17 cellular contexts compared by ENCODE assay signal in genomic region chr2:138244400-138245001, GRCh38.
DNase-seq lines count a peak whose midpoint lies in the region; ATAC-seq and TF ChIP-seq lines count a peak whose summit lies in the region.
"Had no signal": no experiment of that assay in that cellular context is flagged by ENCODE, and none has a peak within 500 bp of the region (broad histone marks: within the 10 kb centered on the region; RNA-seq: fewer than 3 reads in every experiment).

No MANE protein-coding gene starts in this region.

- no peaks in the 10 kb centered on the region for H3K79me1 ChIP-seq in trophoblast cell (ENCODE audit: low read length)

- H3K23ac ChIP-seq in trophoblast cell (ENCODE audit: low read length): no peak overlapping the region

- peak overlapping the region; percentile 50 for H3K27ac ChIP-seq in colonic mucosa
- no peak overlapping the region for H3K27ac ChIP-seq in trophoblast cell (ENCODE audit: low read depth, low read length)
- H3K27ac ChIP-seq in vagina: no peak overlapping the region
- H3K27ac ChIP-seq: BLaER1, heart left ventricle had no signal

- WGBS in trophoblast cell (ENCODE audit: extremely low coverage, insufficient coverage, insufficient read length): no CpG with 5 or more reads among the region's 1 CpG

- H4K8ac ChIP-seq in trophoblast cell (ENCODE audit: low read depth, low read length): no peak overlapping the region

- H2BK5ac ChIP-seq in trophoblast cell (ENCODE audit: low read depth, low read length, poor library complexity): no peak overlapping the region

- H2AK5ac ChIP-seq in trophoblast cell (ENCODE audit: low read length): no peak overlapping the region

- H4K12ac ChIP-seq in trophoblast cell (ENCODE audit: low read depth, low read length): no peak overlapping the region

- H3K9me3 ChIP-seq in colonic mucosa (no peaks in the 10 kb centered on the region), trophoblast cell (ENCODE audit: insufficient read depth, low read depth, low read length) (no peaks in the 10 kb centered on the region), vagina (no peaks in the 10 kb centered on the region)
- H3K9me3 ChIP-seq: BLaER1, heart left ventricle had no signal

- ATAC-seq in GM21717 (IDR thresholded peaks at IDR 0.05; ENCODE audit: unreplicated experiment): no peak
- ATAC-seq: GM12878, heart left ventricle, WTC11 had no signal

- no peaks in the 10 kb centered on the region for H3K27me3 ChIP-seq in colonic mucosa
- H3K27me3 ChIP-seq in trophoblast cell (ENCODE audit: insufficient read depth, low read length): no peaks in the 10 kb centered on the region
- H3K27me3 ChIP-seq in vagina: no peaks in the 10 kb centered on the region
- H3K27me3 ChIP-seq: BLaER1, heart left ventricle had no signal

- peak overlapping the region; percentile 57 for H4K91ac ChIP-seq in trophoblast cell (ENCODE audit: low read depth, low read length)

- no peak overlapping the region for H3K4ac ChIP-seq in trophoblast cell (ENCODE audit: low read depth, low read length)

- H3K9ac ChIP-seq in colonic mucosa (ENCODE audit: low read depth in 2 of 2, low read length in 2 of 2) (no peak overlapping the region), trophoblast cell (ENCODE audit: low read length) (no peak overlapping the region)
- H3K9ac ChIP-seq: BLaER1 had no signal

- no peaks in the 10 kb centered on the region for H3K4me1 ChIP-seq in colonic mucosa
- H3K4me1 ChIP-seq in trophoblast cell (ENCODE audit: control insufficient read depth in 1 of 2, insufficient read depth in 2 of 2, low read length in 2 of 2): peaks cover 0 to 2% of the 10 kb centered on the region in 2 experiments
- no peaks in the 10 kb centered on the region for H3K4me1 ChIP-seq in vagina
- H3K4me1 ChIP-seq: BLaER1 had no signal

- TF ChIP-seq CTCF in colonic mucosa (IDR thresholded peaks at IDR 0.05) (no peak), vagina (IDR thresholded peaks at IDR 0.05) (no peak)

- TF ChIP-seq POLR2A in vagina (IDR thresholded peaks at IDR 0.05): no peak

- H3K36me3 ChIP-seq in colonic mucosa: no peaks in the 10 kb centered on the region
- no peaks in the 10 kb centered on the region for H3K36me3 ChIP-seq in trophoblast cell (ENCODE audit: control insufficient read depth in 1 of 2, insufficient read depth in 2 of 2, low read length in 2 of 2)
- H3K36me3 ChIP-seq in vagina: no peaks in the 10 kb centered on the region
- H3K36me3 ChIP-seq: BLaER1, heart left ventricle had no signal

- no peak overlapping the region for H3K18ac ChIP-seq in trophoblast cell (ENCODE audit: low read length)

- H3K4me2 ChIP-seq in trophoblast cell (ENCODE audit: low read length): no peak overlapping the region
- H3K4me2 ChIP-seq: BLaER1 had no signal

- no peak overlapping the region for H3K4me3 ChIP-seq in colonic mucosa
- no peak overlapping the region for H3K4me3 ChIP-seq in trophoblast cell (ENCODE audit: low read depth, low read length)
- no peak overlapping the region for H3K4me3 ChIP-seq in vagina
- H3K4me3 ChIP-seq: BLaER1, GM12878, heart left ventricle had no signal

- DNase-seq in EL (peak; percentile 50), NCI-H226 (peak; percentile 48), colonic mucosa (peak; percentile 35), trophoblast cell (peak in 1 of 2 donors; percentile 4), vagina (ENCODE audit: extremely low spot score in 2 of 2) (no peak), C1 segment of cervical spinal cord (lab: John Stamatoyannopoulos, UW) (no peak), T-helper 2 cell (no peak)
- DNase-seq: activated naive CD4-positive, alpha-beta T cell treated with anti-CD3 and anti-CD28 coated beads for 36 hours; DMS79 treated with DMSO at 0.1 percent for 48 hours; heart left ventricle; NCI-H1092; NCI-H2171; posterior cingulate gyrus had no signal

- no peak overlapping the region for H2AFZ ChIP-seq in trophoblast cell (ENCODE audit: insufficient read depth, low read length, poor library complexity)

- no peak overlapping the region for H3K14ac ChIP-seq in trophoblast cell (ENCODE audit: low read length)

- H2BK12ac ChIP-seq in trophoblast cell (ENCODE audit: low read length): no peak overlapping the region

- intact Hi-C loops in colonic mucosa (cut with DNase I) (no loop called here), vagina (cut with DNase I) (no loop called here)

- no peak overlapping the region for H2BK120ac ChIP-seq in trophoblast cell (ENCODE audit: insufficient read depth, low read length, poor library complexity)

- no peaks in the 10 kb centered on the region for H3K79me2 ChIP-seq in trophoblast cell (ENCODE audit: control insufficient read depth, insufficient read depth, low read length, poor library complexity)

Comparison
In these comparisons a context has a peak if more than half of its experiments do, and no peak if none do; other contexts are left out.
1. DNase-seq: peak in EL (single experiment), NCI-H226 (single experiment) and colonic mucosa (single experiment); none in vagina (0 of 2), C1 segment of cervical spinal cord (0 of 14) and T-helper 2 cell (0 of 5).